In the genomic region with DNA sequence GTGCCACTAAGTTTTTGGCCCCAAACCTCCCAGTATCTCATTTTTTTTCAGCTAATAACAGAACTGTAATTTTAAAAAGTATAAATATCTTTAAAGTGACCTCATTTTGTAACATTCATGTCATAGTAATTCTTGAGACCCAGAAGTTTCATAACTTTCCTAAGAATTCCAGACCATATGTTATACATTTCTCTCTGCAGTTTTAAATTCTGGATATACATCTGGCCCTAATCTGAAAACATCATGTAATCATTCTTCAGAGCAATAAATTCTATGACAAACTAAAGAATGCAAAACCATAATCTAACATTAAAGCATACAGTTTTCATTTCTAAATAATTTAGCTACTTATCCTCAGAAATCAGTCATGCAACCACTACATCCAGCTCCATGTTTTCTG, we compare ENCODE assay signal across 1 cellular context.
TF ChIP-seq lines count a peak whose summit lies in the region.

No MANE protein-coding gene starts in this region.

TF ChIP-seq in GM23338, 12 proteins besides CTCF, POLR2A, EP300 and RAD21 (continued from another document):
- TF ChIP-seq, protein P1, sequence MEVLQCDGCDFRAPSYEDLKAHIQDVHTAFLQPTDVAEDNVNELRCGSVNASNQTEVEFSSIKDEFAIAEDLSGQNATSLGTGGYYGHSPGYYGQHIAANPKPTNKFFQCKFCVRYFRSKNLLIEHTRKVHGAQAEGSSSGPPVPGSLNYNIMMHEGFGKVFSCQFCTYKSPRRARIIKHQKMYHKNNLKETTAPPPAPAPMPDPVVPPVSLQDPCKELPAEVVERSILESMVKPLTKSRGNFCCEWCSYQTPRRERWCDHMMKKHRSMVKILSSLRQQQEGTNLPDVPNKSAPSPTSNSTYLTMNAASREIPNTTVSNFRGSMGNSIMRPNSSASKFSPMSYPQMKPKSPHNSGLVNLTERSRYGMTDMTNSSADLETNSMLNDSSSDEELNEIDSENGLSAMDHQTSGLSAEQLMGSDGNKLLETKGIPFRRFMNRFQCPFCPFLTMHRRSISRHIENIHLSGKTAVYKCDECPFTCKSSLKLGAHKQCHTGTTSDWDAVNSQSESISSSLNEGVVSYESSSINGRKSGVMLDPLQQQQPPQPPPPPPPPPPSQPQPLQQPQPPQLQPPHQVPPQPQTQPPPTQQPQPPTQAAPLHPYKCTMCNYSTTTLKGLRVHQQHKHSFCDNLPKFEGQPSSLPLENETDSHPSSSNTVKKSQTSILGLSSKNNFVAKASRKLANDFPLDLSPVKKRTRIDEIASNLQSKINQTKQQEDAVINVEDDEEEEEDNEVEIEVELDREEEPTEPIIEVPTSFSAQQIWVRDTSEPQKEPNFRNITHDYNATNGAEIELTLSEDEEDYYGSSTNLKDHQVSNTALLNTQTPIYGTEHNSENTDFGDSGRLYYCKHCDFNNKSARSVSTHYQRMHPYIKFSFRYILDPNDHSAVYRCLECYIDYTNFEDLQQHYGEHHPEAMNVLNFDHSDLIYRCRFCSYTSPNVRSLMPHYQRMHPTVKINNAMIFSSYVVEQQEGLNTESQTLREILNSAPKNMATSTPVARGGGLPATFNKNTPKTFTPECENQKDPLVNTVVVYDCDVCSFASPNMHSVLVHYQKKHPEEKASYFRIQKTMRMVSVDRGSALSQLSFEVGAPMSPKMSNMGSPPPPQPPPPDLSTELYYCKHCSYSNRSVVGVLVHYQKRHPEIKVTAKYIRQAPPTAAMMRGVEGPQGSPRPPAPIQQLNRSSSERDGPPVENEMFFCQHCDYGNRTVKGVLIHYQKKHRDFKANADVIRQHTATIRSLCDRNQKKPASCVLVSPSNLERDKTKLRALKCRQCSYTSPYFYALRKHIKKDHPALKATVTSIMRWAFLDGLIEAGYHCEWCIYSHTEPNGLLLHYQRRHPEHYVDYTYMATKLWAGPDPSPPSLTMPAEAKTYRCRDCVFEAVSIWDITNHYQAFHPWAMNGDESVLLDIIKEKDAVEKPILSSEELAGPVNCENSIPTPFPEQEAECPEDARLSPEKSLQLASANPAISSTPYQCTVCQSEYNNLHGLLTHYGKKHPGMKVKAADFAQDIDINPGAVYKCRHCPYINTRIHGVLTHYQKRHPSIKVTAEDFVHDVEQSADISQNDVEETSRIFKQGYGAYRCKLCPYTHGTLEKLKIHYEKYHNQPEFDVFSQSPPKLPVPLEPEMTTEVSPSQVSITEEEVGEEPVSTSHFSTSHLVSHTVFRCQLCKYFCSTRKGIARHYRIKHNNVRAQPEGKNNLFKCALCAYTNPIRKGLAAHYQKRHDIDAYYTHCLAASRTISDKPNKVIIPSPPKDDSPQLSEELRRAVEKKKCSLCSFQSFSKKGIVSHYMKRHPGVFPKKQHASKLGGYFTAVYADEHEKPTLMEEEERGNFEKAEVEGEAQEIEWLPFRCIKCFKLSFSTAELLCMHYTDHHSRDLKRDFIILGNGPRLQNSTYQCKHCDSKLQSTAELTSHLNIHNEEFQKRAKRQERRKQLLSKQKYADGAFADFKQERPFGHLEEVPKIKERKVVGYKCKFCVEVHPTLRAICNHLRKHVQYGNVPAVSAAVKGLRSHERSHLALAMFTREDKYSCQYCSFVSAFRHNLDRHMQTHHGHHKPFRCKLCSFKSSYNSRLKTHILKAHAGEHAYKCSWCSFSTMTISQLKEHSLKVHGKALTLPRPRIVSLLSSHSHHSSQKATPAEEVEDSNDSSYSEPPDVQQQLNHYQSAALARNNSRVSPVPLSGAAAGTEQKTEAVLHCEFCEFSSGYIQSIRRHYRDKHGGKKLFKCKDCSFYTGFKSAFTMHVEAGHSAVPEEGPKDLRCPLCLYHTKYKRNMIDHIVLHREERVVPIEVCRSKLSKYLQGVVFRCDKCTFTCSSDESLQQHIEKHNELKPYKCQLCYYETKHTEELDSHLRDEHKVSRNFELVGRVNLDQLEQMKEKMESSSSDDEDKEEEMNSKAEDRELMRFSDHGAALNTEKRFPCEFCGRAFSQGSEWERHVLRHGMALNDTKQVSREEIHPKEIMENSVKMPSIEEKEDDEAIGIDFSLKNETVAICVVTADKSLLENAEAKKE (CRISPR knock-in tag; IDR thresholded peaks at IDR 0.05): no peak
- no peak for TF ChIP-seq ZNF331 (CRISPR knock-in tag; IDR thresholded peaks at IDR 0.05; ENCODE audit: low read depth)
- TF ChIP-seq EZH2phosphoT487 (IDR thresholded peaks at IDR 0.05; ENCODE audit: unreplicated experiment): no peak
- TF ChIP-seq, protein P2, sequence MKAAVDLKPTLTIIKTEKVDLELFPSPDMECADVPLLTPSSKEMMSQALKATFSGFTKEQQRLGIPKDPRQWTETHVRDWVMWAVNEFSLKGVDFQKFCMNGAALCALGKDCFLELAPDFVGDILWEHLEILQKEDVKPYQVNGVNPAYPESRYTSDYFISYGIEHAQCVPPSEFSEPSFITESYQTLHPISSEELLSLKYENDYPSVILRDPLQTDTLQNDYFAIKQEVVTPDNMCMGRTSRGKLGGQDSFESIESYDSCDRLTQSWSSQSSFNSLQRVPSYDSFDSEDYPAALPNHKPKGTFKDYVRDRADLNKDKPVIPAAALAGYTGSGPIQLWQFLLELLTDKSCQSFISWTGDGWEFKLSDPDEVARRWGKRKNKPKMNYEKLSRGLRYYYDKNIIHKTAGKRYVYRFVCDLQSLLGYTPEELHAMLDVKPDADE (IDR thresholded peaks at IDR 0.05): no peak
- TF ChIP-seq JUNB (IDR thresholded peaks at IDR 0.05; ENCODE audit: unreplicated experiment): no peak
- TF ChIP-seq NANOG (IDR thresholded peaks at IDR 0.05; ENCODE audit: borderline replicate concordance): no peak
